Comparison of ENCODE assay signal across 1 cellular context in genomic region chr17:43021739-43022512, GRCh38.
TF ChIP-seq lines count a peak whose summit lies in the region.

Gene VAT1 (minus strand): TSS chr17:43022385. CDS start chr17:43022322, 63 bp downstream.

TF ChIP-seq in HepG2, 621 proteins besides CTCF, POLR2A, EP300 and RAD21 (continued from another document and continues in another):
- TF ChIP-seq, protein P1, sequence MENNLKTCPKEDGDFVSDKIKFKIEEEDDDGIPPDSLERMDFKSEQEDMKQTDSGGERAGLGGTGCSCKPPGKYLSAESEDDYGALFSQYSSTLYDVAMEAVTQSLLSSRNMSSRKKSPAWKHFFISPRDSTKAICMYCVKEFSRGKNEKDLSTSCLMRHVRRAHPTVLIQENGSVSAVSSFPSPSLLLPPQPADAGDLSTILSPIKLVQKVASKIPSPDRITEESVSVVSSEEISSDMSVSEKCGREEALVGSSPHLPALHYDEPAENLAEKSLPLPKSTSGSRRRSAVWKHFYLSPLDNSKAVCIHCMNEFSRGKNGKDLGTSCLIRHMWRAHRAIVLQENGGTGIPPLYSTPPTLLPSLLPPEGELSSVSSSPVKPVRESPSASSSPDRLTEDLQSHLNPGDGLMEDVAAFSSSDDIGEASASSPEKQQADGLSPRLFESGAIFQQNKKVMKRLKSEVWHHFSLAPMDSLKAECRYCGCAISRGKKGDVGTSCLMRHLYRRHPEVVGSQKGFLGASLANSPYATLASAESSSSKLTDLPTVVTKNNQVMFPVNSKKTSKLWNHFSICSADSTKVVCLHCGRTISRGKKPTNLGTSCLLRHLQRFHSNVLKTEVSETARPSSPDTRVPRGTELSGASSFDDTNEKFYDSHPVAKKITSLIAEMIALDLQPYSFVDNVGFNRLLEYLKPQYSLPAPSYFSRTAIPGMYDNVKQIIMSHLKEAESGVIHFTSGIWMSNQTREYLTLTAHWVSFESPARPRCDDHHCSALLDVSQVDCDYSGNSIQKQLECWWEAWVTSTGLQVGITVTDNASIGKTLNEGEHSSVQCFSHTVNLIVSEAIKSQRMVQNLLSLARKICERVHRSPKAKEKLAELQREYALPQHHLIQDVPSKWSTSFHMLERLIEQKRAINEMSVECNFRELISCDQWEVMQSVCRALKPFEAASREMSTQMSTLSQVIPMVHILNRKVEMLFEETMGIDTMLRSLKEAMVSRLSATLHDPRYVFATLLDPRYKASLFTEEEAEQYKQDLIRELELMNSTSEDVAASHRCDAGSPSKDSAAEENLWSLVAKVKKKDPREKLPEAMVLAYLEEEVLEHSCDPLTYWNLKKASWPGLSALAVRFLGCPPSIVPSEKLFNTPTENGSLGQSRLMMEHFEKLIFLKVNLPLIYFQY (CRISPR knock-in tag; IDR thresholded peaks at IDR 0.05; ENCODE audit: borderline replicate concordance), result 0 out of 2 replicates have a peak, but pooled peaks have one; percentile 13
- TF ChIP-seq, protein P2, sequence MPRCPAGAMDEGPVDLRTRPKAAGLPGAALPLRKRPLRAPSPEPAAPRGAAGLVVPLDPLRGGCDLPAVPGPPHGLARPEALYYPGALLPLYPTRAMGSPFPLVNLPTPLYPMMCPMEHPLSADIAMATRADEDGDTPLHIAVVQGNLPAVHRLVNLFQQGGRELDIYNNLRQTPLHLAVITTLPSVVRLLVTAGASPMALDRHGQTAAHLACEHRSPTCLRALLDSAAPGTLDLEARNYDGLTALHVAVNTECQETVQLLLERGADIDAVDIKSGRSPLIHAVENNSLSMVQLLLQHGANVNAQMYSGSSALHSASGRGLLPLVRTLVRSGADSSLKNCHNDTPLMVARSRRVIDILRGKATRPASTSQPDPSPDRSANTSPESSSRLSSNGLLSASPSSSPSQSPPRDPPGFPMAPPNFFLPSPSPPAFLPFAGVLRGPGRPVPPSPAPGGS (CRISPR knock-in tag; IDR thresholded peaks at IDR 0.05), result peak; percentile 74
- TF ChIP-seq ERF (CRISPR knock-in tag; IDR thresholded peaks at IDR 0.05), result peak; percentile 71; the same call in 1 of the 2 replicates
- peak; percentile 65 for TF ChIP-seq KAT8 (CRISPR knock-in tag; IDR thresholded peaks at IDR 0.05)
- TF ChIP-seq KLF15 (CRISPR knock-in tag; IDR thresholded peaks at IDR 0.05; ENCODE audit: borderline replicate concordance), result peak; percentile 19; the same call in 1 of the 2 replicates
- peak; percentile 76 for TF ChIP-seq PHF8 (CRISPR knock-in tag; IDR thresholded peaks at IDR 0.05)
- no peak for TF ChIP-seq ZNF24 (IDR thresholded peaks at IDR 0.05)
- peak; percentile 92 for TF ChIP-seq ZC3H13 (CRISPR knock-in tag; IDR thresholded peaks at IDR 0.05)
- no peak for TF ChIP-seq ZBTB8A (CRISPR knock-in tag; IDR thresholded peaks at IDR 0.05; ENCODE audit: borderline replicate concordance, low read depth)
- 0 out of 2 replicates have a peak, but pooled peaks have one; percentile 20 for TF ChIP-seq TMF1 (CRISPR knock-in tag; IDR thresholded peaks at IDR 0.05; ENCODE audit: low read depth)
- TF ChIP-seq ZNF496 (CRISPR knock-in tag; IDR thresholded peaks at IDR 0.05; ENCODE audit: insufficient replicate concordance), result no peak
- TF ChIP-seq MXD3 (CRISPR knock-in tag; IDR thresholded peaks at IDR 0.05), result no peak; the same call in none of the 2 replicates
- no peak for TF ChIP-seq ATRX (CRISPR knock-in tag; IDR thresholded peaks at IDR 0.05; ENCODE audit: borderline replicate concordance)
- TF ChIP-seq, protein P3, sequence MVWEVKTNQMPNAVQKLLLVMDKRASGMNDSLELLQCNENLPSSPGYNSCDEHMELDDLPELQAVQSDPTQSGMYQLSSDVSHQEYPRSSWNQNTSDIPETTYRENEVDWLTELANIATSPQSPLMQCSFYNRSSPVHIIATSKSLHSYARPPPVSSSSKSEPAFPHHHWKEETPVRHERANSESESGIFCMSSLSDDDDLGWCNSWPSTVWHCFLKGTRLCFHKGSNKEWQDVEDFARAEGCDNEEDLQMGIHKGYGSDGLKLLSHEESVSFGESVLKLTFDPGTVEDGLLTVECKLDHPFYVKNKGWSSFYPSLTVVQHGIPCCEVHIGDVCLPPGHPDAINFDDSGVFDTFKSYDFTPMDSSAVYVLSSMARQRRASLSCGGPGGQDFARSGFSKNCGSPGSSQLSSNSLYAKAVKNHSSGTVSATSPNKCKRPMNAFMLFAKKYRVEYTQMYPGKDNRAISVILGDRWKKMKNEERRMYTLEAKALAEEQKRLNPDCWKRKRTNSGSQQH (CRISPR knock-in tag; IDR thresholded peaks at IDR 0.05; ENCODE audit: low read depth), result peak; percentile 16; the same call in 1 of the 2 replicates
- TF ChIP-seq SRSF9 (IDR thresholded peaks at IDR 0.05; ENCODE audit: borderline replicate concordance, insufficient read depth, low read depth, low read length, poor library complexity, severe bottlenecking), result no peak
- TF ChIP-seq MED1 (CRISPR knock-in tag; IDR thresholded peaks at IDR 0.05), result peak; percentile 46; the same call in 1 of the 2 replicates
- peak; percentile 32; the same call in 1 of the 2 replicates for TF ChIP-seq FOSL1 (CRISPR knock-in tag; IDR thresholded peaks at IDR 0.05; ENCODE audit: borderline replicate concordance)
- peak; percentile 77; the same call in 1 of the 2 replicates for TF ChIP-seq ZSCAN21 (CRISPR knock-in tag; IDR thresholded peaks at IDR 0.05; ENCODE audit: borderline replicate concordance)
- no peak for TF ChIP-seq SRF (IDR thresholded peaks at IDR 0.05; ENCODE audit: low read depth, low read length)
- TF ChIP-seq CSRNP1 (CRISPR knock-in tag; IDR thresholded peaks at IDR 0.05), result peak; percentile 97
- no peak for TF ChIP-seq FUBP1 (CRISPR knock-in tag; IDR thresholded peaks at IDR 0.05; ENCODE audit: borderline replicate concordance)
- TF ChIP-seq, protein P4, sequence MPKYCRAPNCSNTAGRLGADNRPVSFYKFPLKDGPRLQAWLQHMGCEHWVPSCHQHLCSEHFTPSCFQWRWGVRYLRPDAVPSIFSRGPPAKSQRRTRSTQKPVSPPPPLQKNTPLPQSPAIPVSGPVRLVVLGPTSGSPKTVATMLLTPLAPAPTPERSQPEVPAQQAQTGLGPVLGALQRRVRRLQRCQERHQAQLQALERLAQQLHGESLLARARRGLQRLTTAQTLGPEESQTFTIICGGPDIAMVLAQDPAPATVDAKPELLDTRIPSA (CRISPR knock-in tag; IDR thresholded peaks at IDR 0.05; ENCODE audit: borderline replicate concordance), result no peak
- peak; percentile 32; the same call in 1 of the 2 replicates for TF ChIP-seq SOX5 (CRISPR knock-in tag; IDR thresholded peaks at IDR 0.05; ENCODE audit: borderline replicate concordance)
- peak; percentile 70; the same call in 1 of the 2 replicates for TF ChIP-seq PREB (CRISPR knock-in tag; IDR thresholded peaks at IDR 0.05)
- peak; percentile 19; the same call in 1 of the 2 replicates for TF ChIP-seq ZNF205 (CRISPR knock-in tag; IDR thresholded peaks at IDR 0.05)
- TF ChIP-seq ZXDC (CRISPR knock-in tag; IDR thresholded peaks at IDR 0.05), result no peak
- TF ChIP-seq, protein P5, sequence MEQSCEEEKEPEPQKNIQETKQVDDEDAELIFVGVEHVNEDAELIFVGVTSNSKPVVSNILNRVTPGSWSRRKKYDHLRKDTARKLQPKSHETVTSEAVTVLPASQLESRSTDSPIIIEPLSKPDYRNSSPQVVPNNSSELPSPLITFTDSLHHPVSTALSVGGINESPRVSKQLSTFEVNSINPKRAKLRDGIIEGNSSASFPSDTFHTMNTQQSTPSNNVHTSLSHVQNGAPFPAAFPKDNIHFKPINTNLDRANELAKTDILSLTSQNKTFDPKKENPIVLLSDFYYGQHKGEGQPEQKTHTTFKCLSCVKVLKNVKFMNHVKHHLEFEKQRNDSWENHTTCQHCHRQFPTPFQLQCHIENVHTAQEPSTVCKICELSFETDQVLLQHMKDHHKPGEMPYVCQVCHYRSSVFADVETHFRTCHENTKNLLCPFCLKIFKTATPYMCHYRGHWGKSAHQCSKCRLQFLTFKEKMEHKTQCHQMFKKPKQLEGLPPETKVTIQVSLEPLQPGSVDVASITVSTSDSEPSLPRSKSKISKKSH (CRISPR knock-in tag; IDR thresholded peaks at IDR 0.05; ENCODE audit: borderline replicate concordance), result peak; percentile 93
- TF ChIP-seq RBAK (CRISPR knock-in tag; IDR thresholded peaks at IDR 0.05), result no peak
- peak; percentile 48; the same call in 1 of the 2 replicates for TF ChIP-seq RFXAP (CRISPR knock-in tag; IDR thresholded peaks at IDR 0.05; ENCODE audit: borderline replicate concordance)
- no peak for TF ChIP-seq ARNT (IDR thresholded peaks at IDR 0.05)
- peak; percentile 79 for TF ChIP-seq ZNF547 (CRISPR knock-in tag; IDR thresholded peaks at IDR 0.05)
- no peak for TF ChIP-seq HNF4G (IDR thresholded peaks at IDR 0.05; ENCODE audit: borderline replicate concordance, low read depth, low read length)
- no peak for TF ChIP-seq HNF4G (CRISPR knock-in tag; IDR thresholded peaks at IDR 0.05; ENCODE audit: borderline replicate concordance, low read depth)
- peak; percentile 66 for TF ChIP-seq DR1 (CRISPR knock-in tag; IDR thresholded peaks at IDR 0.05)
- TF ChIP-seq ZNF709 (CRISPR knock-in tag; IDR thresholded peaks at IDR 0.05), result 0 out of 2 replicates have a peak, but pooled peaks have one; percentile 63
- peak; percentile 65; the same call in 1 of the 2 replicates for TF ChIP-seq PRDM15 (CRISPR knock-in tag; IDR thresholded peaks at IDR 0.05)
